In the genomic region with DNA sequence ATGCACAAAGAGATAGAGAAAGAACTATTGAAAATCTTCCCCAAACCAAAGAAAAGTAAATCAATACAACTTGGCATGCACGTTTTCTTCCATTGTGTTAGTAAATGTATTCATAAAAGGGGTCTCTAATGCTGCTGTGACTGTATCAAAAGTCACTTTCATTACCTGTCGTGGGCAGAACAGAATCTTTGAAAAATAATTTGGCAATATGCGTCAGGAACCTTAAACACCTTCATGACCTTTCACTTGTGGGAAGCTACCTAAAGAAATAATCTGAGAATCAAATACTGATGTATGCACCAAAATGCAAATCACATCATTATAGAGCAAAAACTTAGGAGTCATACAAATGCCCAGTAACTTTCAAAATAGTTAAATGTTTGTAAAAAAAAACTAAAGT, we compare ENCODE assay signal across 17 cellular contexts.
A peak's percentile ranks its signal among the peaks of the same experiment; 100 is the strongest.
DNase-seq lines count a peak whose midpoint lies in the region; ATAC-seq and TF ChIP-seq lines count a peak whose summit lies in the region.
"Had no signal": no experiment of that assay in that cellular context is flagged by ENCODE, and none has a peak within 500 bp of the region (broad histone marks: within the 10 kb centered on the region; RNA-seq: fewer than 3 reads in every experiment).

No MANE protein-coding gene starts in this region.

- H3K27ac Mint-ChIP-seq in activated CD4-positive, alpha-beta T cell treated with anti-CD3 and anti-CD28 coated beads for 36 hours = no peak overlapping the region
- peak overlapping the region; percentile 72 to 96 (median 92) for H3K27ac Mint-ChIP-seq in CD4-positive, CD25-positive, alpha-beta regulatory T cell
- H3K27ac Mint-ChIP-seq in T-cell (peak overlapping the region; percentile 70 to 87), mesothelial cell of epicardium (no peak overlapping the region)
- peak overlapping the region in 8 of 9 donors; percentile 17 to 98 (median 94) for H3K27ac Mint-ChIP-seq in naive thymus-derived CD4-positive, alpha-beta T cell
- H3K27ac Mint-ChIP-seq: B cell had no signal

- peaks cover 43% of the 10 kb centered on the region for H3K4me1 ChIP-seq in CD4-positive, CD25-positive, alpha-beta regulatory T cell (ENCODE audit: control insufficient read depth, insufficient read depth, low read length, poor library complexity, severe bottlenecking)
- peaks cover 21 to 53% of the 10 kb centered on the region in 2 donors for H3K4me1 ChIP-seq in naive thymus-derived CD4-positive, alpha-beta T cell (ENCODE audit: control insufficient read depth in 2 of 2, insufficient read depth in 2 of 2, low read length in 2 of 2)

- H3K27me3 Mint-ChIP-seq in activated CD4-positive, alpha-beta T cell treated with anti-CD3 and anti-CD28 coated beads for 36 hours = no peaks in the 10 kb centered on the region
- H3K27me3 Mint-ChIP-seq in CD4-positive, CD25-positive, alpha-beta regulatory T cell = no peaks in the 10 kb centered on the region
- H3K27me3 Mint-ChIP-seq in T-cell = no peaks in the 10 kb centered on the region
- no peaks in the 10 kb centered on the region for H3K27me3 Mint-ChIP-seq in naive thymus-derived CD4-positive, alpha-beta T cell
- no peaks in the 10 kb centered on the region for H3K27me3 Mint-ChIP-seq in mesothelial cell of epicardium (ENCODE audit: low read depth)

- POLR2A ChIA-PET in activated CD4-positive, alpha-beta T cell treated with anti-CD3 and anti-CD28 coated beads for 36 hours (lab: Charles Lee) = interaction anchor here (0.6 kb wide), 1 partner anchor 748 kb away, joined by 5 read pairs; no protein-coding TSS in a partner anchor
- POLR2A ChIA-PET in T-cell (lab: Charles Lee) = interaction anchor here in 1 of 2 donors (0.7 kb wide), 1 partner anchor 34 kb away, joined by 10 read pairs; no protein-coding TSS in a partner anchor
- POLR2A ChIA-PET in naive thymus-derived CD4-positive, alpha-beta T cell (lab: Charles Lee) = interaction anchor here (0.5 to 2.0 kb wide), 7 partner anchors 11 to 102 kb away, joined by 3 to 8 read pairs (median 4); no protein-coding TSS in a partner anchor

- peak; percentile 26 for ATAC-seq in activated CD4-positive, alpha-beta T cell treated with anti-CD3 and anti-CD28 coated beads for 36 hours
- ATAC-seq in CD4-positive, CD25-positive, alpha-beta regulatory T cell (ENCODE audit: low read depth in 2 of 2) = no peak
- ATAC-seq in T-cell (replicated peaks in 1 of 4) (no peak), left cardiac atrium (no peak), omental fat pad (ENCODE audit: low FRiP score) (no peak)
- no peak for ATAC-seq in naive thymus-derived CD4-positive, alpha-beta T cell

- H3K4me1 Mint-ChIP-seq in activated CD4-positive, alpha-beta T cell treated with anti-CD3 and anti-CD28 coated beads for 36 hours = peaks cover 54% of the 10 kb centered on the region
- peaks cover 29 to 73% (median 52%) of the 10 kb centered on the region in 4 donors for H3K4me1 Mint-ChIP-seq in CD4-positive, CD25-positive, alpha-beta regulatory T cell
- H3K4me1 Mint-ChIP-seq in T-cell (peaks cover 61 to 72% (median 68%) of the 10 kb centered on the region in 3 donors), mesothelial cell of epicardium (peaks cover 3% of the 10 kb centered on the region)
- peaks cover 34 to 70% (median 64%) of the 10 kb centered on the region in 7 donors for H3K4me1 Mint-ChIP-seq in naive thymus-derived CD4-positive, alpha-beta T cell

- no peaks in the 10 kb centered on the region for H3K36me3 ChIP-seq in CD4-positive, CD25-positive, alpha-beta regulatory T cell (ENCODE audit: control insufficient read depth, insufficient read depth, low read length)
- no peaks in the 10 kb centered on the region for H3K36me3 ChIP-seq in naive thymus-derived CD4-positive, alpha-beta T cell (ENCODE audit: control insufficient read depth in 2 of 3, insufficient read depth in 3 of 3, low read length in 3 of 3)
- H3K36me3 ChIP-seq: HAP-1 had no signal

- TF ChIP-seq CTCF in mesothelial cell of epicardium (IDR thresholded peaks at IDR 0.05; ENCODE audit: unreplicated experiment) (no peak), omental fat pad (IDR thresholded peaks at IDR 0.05) (no peak)

- H3K4me3 Mint-ChIP-seq in activated CD4-positive, alpha-beta T cell treated with anti-CD3 and anti-CD28 coated beads for 36 hours = no peak overlapping the region
- H3K4me3 Mint-ChIP-seq in CD4-positive, CD25-positive, alpha-beta regulatory T cell = peak overlapping the region; percentile 9 to 66 (median 27)
- H3K4me3 Mint-ChIP-seq in T-cell (peak overlapping the region in 1 of 3 donors; percentile 53), mesothelial cell of epicardium (no peak overlapping the region)
- peak overlapping the region in 6 of 10 donors; percentile 38 to 84 (median 48) for H3K4me3 Mint-ChIP-seq in naive thymus-derived CD4-positive, alpha-beta T cell
- H3K4me3 Mint-ChIP-seq: B cell had no signal

- H3K27ac ChIP-seq in CD4-positive, CD25-positive, alpha-beta regulatory T cell (ENCODE audit: insufficient read depth, low read length, poor library complexity, severe bottlenecking) = no peak overlapping the region
- H3K27ac ChIP-seq in naive thymus-derived CD4-positive, alpha-beta T cell (ENCODE audit: low read depth, low read length) = no peak overlapping the region
- H3K27ac ChIP-seq: GM23248 had no signal

- H3K36me3 Mint-ChIP-seq in activated CD4-positive, alpha-beta T cell treated with anti-CD3 and anti-CD28 coated beads for 36 hours (ENCODE audit: low read depth) = no peaks in the 10 kb centered on the region
- no peaks in the 10 kb centered on the region for H3K36me3 Mint-ChIP-seq in CD4-positive, CD25-positive, alpha-beta regulatory T cell
- H3K36me3 Mint-ChIP-seq in T-cell (peaks cover 2% of the 10 kb centered on the region), mesothelial cell of epicardium (no peaks in the 10 kb centered on the region)
- H3K36me3 Mint-ChIP-seq in naive thymus-derived CD4-positive, alpha-beta T cell = peaks cover 0 to 17% (median 3%) of the 10 kb centered on the region in 5 donors

- H3K9me3 Mint-ChIP-seq in activated CD4-positive, alpha-beta T cell treated with anti-CD3 and anti-CD28 coated beads for 36 hours (ENCODE audit: low read depth) = peaks cover 5% of the 10 kb centered on the region
- H3K9me3 Mint-ChIP-seq in CD4-positive, CD25-positive, alpha-beta regulatory T cell = peaks cover 0 to 3% (median 0%) of the 10 kb centered on the region in 7 donors
- H3K9me3 Mint-ChIP-seq in T-cell = peaks cover 0 to 3% (median 0%) of the 10 kb centered on the region in 3 donors
- H3K9me3 Mint-ChIP-seq in naive thymus-derived CD4-positive, alpha-beta T cell = peaks cover 0 to 13% (median 0%) of the 10 kb centered on the region in 11 donors
- H3K9me3 Mint-ChIP-seq in mesothelial cell of epicardium = peaks cover 5% of the 10 kb centered on the region

- DNase-seq in activated CD4-positive, alpha-beta T cell treated with anti-CD3 and anti-CD28 coated beads for 36 hours = no peak
- no peak for DNase-seq in activated CD4-positive, alpha-beta T cell treated with anti-CD3 and anti-CD28 coated beads for 48 hours
- DNase-seq in CD4-positive, CD25-positive, alpha-beta regulatory T cell = no peak
- DNase-seq in T-cell (no peak), mesothelial cell of epicardium (ENCODE audit: low spot score in 2 of 2, unreplicated experiment in 2 of 2) (no peak), left cardiac atrium (no peak), omental fat pad (ENCODE audit: low spot score) (no peak)
- no peak for DNase-seq in naive thymus-derived CD4-positive, alpha-beta T cell
- DNase-seq: 8988T, GM23248, KG1, NCI-H1105 treated with DMSO at 0.1 percent for 48 hours, NCI-H1694, NCI-H2081 treated with DMSO at 0.1 percent for 48 hours, NCI-H748 treated with DMSO at 0.1 percent for 48 hours had no signal

- intact Hi-C loops in activated CD4-positive, alpha-beta T cell treated with anti-CD3 and anti-CD28 coated beads for 36 hours (cut with DNase I, micrococcal nuclease) = no loop called here
- intact Hi-C loops in naive thymus-derived CD4-positive, alpha-beta T cell (cut with micrococcal nuclease) = loop anchor here in 1 of 2 donors (2.0 to 5.0 kb wide), 2 partner anchors 15 to 84 kb away; no protein-coding TSS in a partner anchor
- intact Hi-C loops in left cardiac atrium (cut with DNase I) = no loop called here

- CTCF ChIA-PET in activated CD4-positive, alpha-beta T cell treated with anti-CD3 and anti-CD28 coated beads for 36 hours (lab: Charles Lee) = interaction anchor here (1.1 kb wide), 1 partner anchor 51 kb away, joined by 3 read pairs; no protein-coding TSS in a partner anchor
- CTCF ChIA-PET in T-cell (lab: Charles Lee) = interaction anchor here in 1 of 2 donors (0.5 to 1.0 kb wide), 2 partner anchors 22 to 427 kb away, joined by 3 read pairs; no protein-coding TSS in a partner anchor
- CTCF ChIA-PET in naive thymus-derived CD4-positive, alpha-beta T cell (lab: Charles Lee) = interaction anchor here (1.2 to 1.3 kb wide), 3 partner anchors 29 to 106 kb away, joined by 3 to 4 read pairs (median 4); no protein-coding TSS in a partner anchor

- no peaks in the 10 kb centered on the region for H3K27me3 ChIP-seq in CD4-positive, CD25-positive, alpha-beta regulatory T cell (ENCODE audit: control insufficient read depth, insufficient read depth, low read length)
- no peaks in the 10 kb centered on the region for H3K27me3 ChIP-seq in naive thymus-derived CD4-positive, alpha-beta T cell (ENCODE audit: control insufficient read depth in 2 of 2, insufficient read depth in 2 of 2, low read length in 2 of 2)

- H3K9me3 ChIP-seq in CD4-positive, CD25-positive, alpha-beta regulatory T cell (ENCODE audit: control insufficient read depth in 2 of 2, low read length in 2 of 2) = no peaks in the 10 kb centered on the region
- H3K9me3 ChIP-seq in naive thymus-derived CD4-positive, alpha-beta T cell (ENCODE audit: control insufficient read depth in 2 of 3, low read length in 3 of 3) = no peaks in the 10 kb centered on the region

- no peak overlapping the region for H3K4me3 ChIP-seq in CD4-positive, CD25-positive, alpha-beta regulatory T cell (ENCODE audit: low read depth, low read length)
- no peak overlapping the region for H3K4me3 ChIP-seq in naive thymus-derived CD4-positive, alpha-beta T cell (ENCODE audit: low read length)
- H3K4me3 ChIP-seq: GM23248, HAP-1 had no signal

Comparison
In these comparisons a context has a peak if more than half of its experiments do, and no peak if none do; other contexts are left out.
1. H3K27ac Mint-ChIP-seq: peak in CD4-positive, CD25-positive, alpha-beta regulatory T cell (3 of 3), T-cell (2 of 2) and naive thymus-derived CD4-positive, alpha-beta T cell (8 of 9); none in activated CD4-positive, alpha-beta T cell treated with anti-CD3 and anti-CD28 coated beads for 36 hours (single experiment) and mesothelial cell of epicardium (single experiment).
2. H3K4me3 Mint-ChIP-seq: peak in CD4-positive, CD25-positive, alpha-beta regulatory T cell (4 of 4) and naive thymus-derived CD4-positive, alpha-beta T cell (6 of 10); none in activated CD4-positive, alpha-beta T cell treated with anti-CD3 and anti-CD28 coated beads for 36 hours (single experiment) and mesothelial cell of epicardium (single experiment).